ENCODE assay signal across 17 cellular contexts in genomic region chr2:64952896-64953482, GRCh38. TPM values are rescaled to one million over a fixed set of nuclear protein-coding genes. Genes with fewer than 3 reads are reported as not detected.
DNase-seq lines count a peak whose midpoint lies in the region; ATAC-seq, FAIRE-seq and TF ChIP-seq lines count a peak whose summit lies in the region.
"Had no signal": no experiment of that assay in that cellular context is flagged by ENCODE, and none has a peak within 500 bp of the region (broad histone marks: within the 10 kb centered on the region; RNA-seq: fewer than 3 reads in every experiment).

No MANE protein-coding gene starts in this region.

- H3K4me3 Mint-ChIP-seq in activated CD8-positive, alpha-beta T cell treated with anti-CD3 and anti-CD28 coated beads, Interleukin-2, amount 10 ng/mL, durations not matched to agents 7 days and 5 days, result no peak overlapping the region

- POLR2A ChIA-PET in A549 (lab: Yijun Ruan, JAX), result interaction anchor here (0.7 kb wide), 1 partner anchor 177 kb away, joined by 5 read pairs; the partner anchor contains the start of gene RAB1A
- POLR2A ChIA-PET in activated CD8-positive, alpha-beta T cell treated with anti-CD3 and anti-CD28 coated beads, Interleukin-2, amount 10 ng/mL, durations not matched to agents 7 days and 5 days (lab: Charles Lee), result interaction anchor here (0.7 to 1.4 kb wide), 4 partner anchors 13 to 35 kb away, joined by 3 to 4 read pairs (median 3); no protein-coding TSS in a partner anchor

- H3K4me1 ChIP-seq in A549, result peaks cover 37% of the 10 kb centered on the region
- H3K4me1 ChIP-seq in foreskin keratinocyte, result peaks cover 8% of the 10 kb centered on the region
- H3K4me1 ChIP-seq: HAP-1 had no signal

- H3K9me3 ChIP-seq in A549, result peaks cover 13% of the 10 kb centered on the region; the same call in 2 of the 3 replicates
- H3K9me3 ChIP-seq: HAP-1, Peyer's patch had no signal

- no peak for TF ChIP-seq EP300 in A549 (IDR thresholded peaks at IDR 0.05)

- CTCF ChIA-PET in A549 (lab: Yijun Ruan, JAX), result interaction anchor here (0.6 to 2.6 kb wide), 4 partner anchors 36 to 612 kb away, joined by 3 to 13 read pairs (median 4); partner anchors contain the start of gene SLC1A4
- CTCF ChIA-PET in activated CD8-positive, alpha-beta T cell treated with anti-CD3 and anti-CD28 coated beads, Interleukin-2, amount 10 ng/mL, durations not matched to agents 7 days and 5 days (lab: Charles Lee), result interaction anchor here (1.2 to 3.1 kb wide), 4 partner anchors 9 to 35 kb away, joined by 3 to 9 read pairs (median 3); no protein-coding TSS in a partner anchor

- peaks cover 10% of the 10 kb centered on the region for H3K36me3 Mint-ChIP-seq in activated CD8-positive, alpha-beta T cell treated with anti-CD3 and anti-CD28 coated beads, Interleukin-2, amount 10 ng/mL, durations not matched to agents 7 days and 5 days (ENCODE audit: low read depth)

- no peak for TF ChIP-seq CTCF in A549 (IDR thresholded peaks at IDR 0.05)
- no peak for TF ChIP-seq CTCF in foreskin keratinocyte (conservative IDR thresholded peaks at IDR 0.05)

- ATAC-seq in A549 (peak; percentile 77 to 88; a peak in 5 of 6 replicates), foreskin keratinocyte (peak; percentile 80), GM19395 (IDR thresholded peaks at IDR 0.05; ENCODE audit: unreplicated experiment) (no peak)
- no peak for ATAC-seq in activated CD8-positive, alpha-beta T cell treated with anti-CD3 and anti-CD28 coated beads, Interleukin-2, amount 10 ng/mL, durations not matched to agents 7 days and 5 days

- no peaks in the 10 kb centered on the region for H3K27me3 Mint-ChIP-seq in activated CD8-positive, alpha-beta T cell treated with anti-CD3 and anti-CD28 coated beads, Interleukin-2, amount 10 ng/mL, durations not matched to agents 7 days and 5 days (ENCODE audit: low read depth)

- H3K27me3 ChIP-seq in foreskin keratinocyte, result no peaks in the 10 kb centered on the region
- H3K27me3 ChIP-seq: Peyer's patch had no signal

- TF ChIP-seq RAD21 in A549 (conservative IDR thresholded peaks at IDR 0.05 in 1 of 2, IDR thresholded peaks at IDR 0.05 in 1 of 2), result no peak

- peak; percentile 63 for FAIRE-seq in A549 (lab: Jason Lieb, UNC)
- FAIRE-seq: GM12892 had no signal

- H3K9me3 Mint-ChIP-seq in activated CD8-positive, alpha-beta T cell treated with anti-CD3 and anti-CD28 coated beads, Interleukin-2, amount 10 ng/mL, durations not matched to agents 7 days and 5 days (ENCODE audit: insufficient read depth), result peaks cover 7% of the 10 kb centered on the region

- peak; percentile 51 to 70 for DNase-seq in A549 (ENCODE audit: low read depth in 1 of 2, low spot score in 1 of 2)
- DNase-seq in HS-27A (ENCODE audit: low read depth), result peak; percentile 17
- DNase-seq in astrocyte of the hippocampus (ENCODE audit: low read depth, low spot score), result peak; percentile 57
- DNase-seq in foreskin keratinocyte, result peak; percentile 56 to 69
- no peak for DNase-seq in activated CD8-positive, alpha-beta T cell treated with anti-CD3 and anti-CD28 coated beads, Interleukin-2, amount 10 ng/mL, durations not matched to agents 7 days and 5 days
- DNase-seq in AG08395 (ENCODE audit: low spot score), result no peak
- no peak for DNase-seq in ecto neural progenitor cell (ENCODE audit: low spot score)
- DNase-seq: ACHN; activated effector memory CD4-positive, alpha-beta T cell treated with anti-CD3 and anti-CD28 coated beads, Interleukin-2, amount 50 U/mL, for 16 hours; central memory CD4-positive, alpha-beta T cell; DMS79 treated with DMSO at 0.1 percent for 48 hours; NCI-H510A; Peyer's patch had no signal

- H3K4me2 ChIP-seq in A549, result peak overlapping the region; percentile 60

- no peak overlapping the region for H3K27ac Mint-ChIP-seq in activated CD8-positive, alpha-beta T cell treated with anti-CD3 and anti-CD28 coated beads, Interleukin-2, amount 10 ng/mL, durations not matched to agents 7 days and 5 days

- WGBS in A549 (ENCODE audit: missing lambda C conversion rate), result 29% methylated on average over 5 of the region's 5 CpGs

- H3K4me1 Mint-ChIP-seq in activated CD8-positive, alpha-beta T cell treated with anti-CD3 and anti-CD28 coated beads, Interleukin-2, amount 10 ng/mL, durations not matched to agents 7 days and 5 days (ENCODE audit: low read depth), result peaks cover 12% of the 10 kb centered on the region

- no peak overlapping the region for H3K4me3 ChIP-seq in A549
- H3K4me3 ChIP-seq: HAP-1, Peyer's patch had no signal

- no peak for TF ChIP-seq POLR2A in A549 (IDR thresholded peaks at IDR 0.05; ENCODE audit: low read length)

- peak overlapping the region; percentile 44 to 50; a peak in 4 of 6 replicates for H3K27ac ChIP-seq in A549
- no peak overlapping the region for H3K27ac ChIP-seq in foreskin keratinocyte
- H3K27ac ChIP-seq: parathyroid adenoma had no signal

TF ChIP-seq in A549, 52 proteins besides CTCF, POLR2A, EP300 and RAD21:
- TF ChIP-seq, protein P1, sequence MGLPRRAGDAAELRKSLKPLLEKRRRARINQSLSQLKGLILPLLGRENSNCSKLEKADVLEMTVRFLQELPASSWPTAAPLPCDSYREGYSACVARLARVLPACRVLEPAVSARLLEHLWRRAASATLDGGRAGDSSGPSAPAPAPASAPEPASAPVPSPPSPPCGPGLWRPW (IDR thresholded peaks at IDR 0.05), result no peak
- TF ChIP-seq FOSL2 (IDR thresholded peaks at IDR 0.05), result peak; percentile 80
- peak; percentile 90 for TF ChIP-seq FOSL2 (CRISPR knock-in tag; IDR thresholded peaks at IDR 0.05)
- TF ChIP-seq JUNB (IDR thresholded peaks at IDR 0.05), result peak; percentile 80
- TF ChIP-seq GATA3 (IDR thresholded peaks at IDR 0.05; ENCODE audit: borderline replicate concordance), result peak; percentile 46; the same call in 1 of the 2 replicates

RNA-seq across cellular contexts. Expression of gene SLC1A4, which starts 36.2 kb away (rescaled TPM):
- polyA plus RNA-seq in A549 (2011; rRNA removed) (22.9 and 26.4 TPM in 2 replicates), A549 (2017; fragmentation: RNase III; extraction: RNeasy Plus Mini Kit Qiagen cat#74134 plus additional on column Dnase treatment) (9.1 to 10.4 TPM (median 9.5 TPM) in 3 replicates), foreskin keratinocyte (0.52 and 12.3 TPM in 2 replicates)
- polyA plus RNA-seq in A549 (2012; cell fraction: cytosol; rRNA removed), result 7.2 and 7.3 TPM in 2 replicates
- polyA plus RNA-seq in A549 (2012; cell fraction: nucleus; rRNA removed), result 16.4 and 20.7 TPM in 2 replicates
- 37.4 and 42.1 TPM in 2 replicates for polyA minus RNA-seq in A549 (2011; rRNA and poly(A)+ RNA removed)
- total RNA-seq in foreskin keratinocyte, result 1.0 and 20.2 TPM in 2 replicates
- total RNA-seq in activated CD8-positive, alpha-beta T cell treated with anti-CD3 and anti-CD28 coated beads, Interleukin-2, amount 10 ng/mL, durations not matched to agents 7 days and 5 days, result 10 to 100 TPM; 48.8 to 50.1 TPM

Comparison
In these comparisons a context has a peak if more than half of its experiments do, and no peak if none do; other contexts are left out.
1. ATAC-seq: peak in A549 (2 of 2) and foreskin keratinocyte (single experiment); none in activated CD8-positive, alpha-beta T cell treated with anti-CD3 and anti-CD28 coated beads, Interleukin-2, amount 10 ng/mL, durations not matched to agents 7 days and 5 days (single experiment) and GM19395 (single experiment).
2. DNase-seq: peak in A549 (2 of 2), HS-27A (single experiment), astrocyte of the hippocampus (single experiment) and foreskin keratinocyte (2 of 2); none in activated CD8-positive, alpha-beta T cell treated with anti-CD3 and anti-CD28 coated beads, Interleukin-2, amount 10 ng/mL, durations not matched to agents 7 days and 5 days (single experiment), AG08395 (single experiment) and ecto neural progenitor cell (single experiment).